Comparison of ENCODE assay signal across 10 cellular contexts in genomic region chr11:93537767-93538261, GRCh38. TPM values are rescaled to one million over a fixed set of nuclear protein-coding genes. Genes with fewer than 3 reads are reported as not detected.
DNase-seq lines count a peak whose midpoint lies in the region; ATAC-seq, FAIRE-seq and TF ChIP-seq lines count a peak whose summit lies in the region.
"Had no signal": no experiment of that assay in that cellular context is flagged by ENCODE, and none has a peak within 500 bp of the region (broad histone marks: within the 10 kb centered on the region; RNA-seq: fewer than 3 reads in every experiment).

No MANE protein-coding gene starts in this region.

- intact Hi-C loops in pancreas (cut with DNase I): no loop called here

- TF ChIP-seq CTCF in foreskin keratinocyte (conservative IDR thresholded peaks at IDR 0.05) (no peak), pancreas (IDR thresholded peaks at IDR 0.05) (no peak)

- ATAC-seq in foreskin keratinocyte: peak; percentile 69
- peak; percentile 23 to 64 (median 36) for ATAC-seq in pancreas
- no peak for ATAC-seq in activated CD4-positive, CD25-positive, alpha-beta regulatory T cell treated with anti-CD3 and anti-CD28 coated beads, Interleukin-2, amount 50 U/mL, for 24 hours
- no peak for ATAC-seq in GM18505 (IDR thresholded peaks at IDR 0.05; ENCODE audit: unreplicated experiment)

- H3K9me3 ChIP-seq in pancreas: no peaks in the 10 kb centered on the region

- H3K4me1 ChIP-seq in foreskin keratinocyte: no peaks in the 10 kb centered on the region
- H3K4me1 ChIP-seq in pancreas: peaks cover 15 to 38% (median 19%) of the 10 kb centered on the region in 3 donors

- H3K27ac ChIP-seq in foreskin keratinocyte: no peak overlapping the region
- H3K27ac ChIP-seq in pancreas: peak overlapping the region; percentile 23 to 71 (median 50)
- H3K27ac ChIP-seq: parathyroid adenoma had no signal

- H3K27me3 ChIP-seq in foreskin keratinocyte (no peaks in the 10 kb centered on the region), pancreas (no peaks in the 10 kb centered on the region)

- no peak for FAIRE-seq in pancreas (lab: Jason Lieb, UNC)

- no peaks in the 10 kb centered on the region for H3K36me3 ChIP-seq in pancreas

- TF ChIP-seq POLR2A in GM18505 (IDR thresholded peaks at IDR 0.05; ENCODE audit: borderline replicate concordance, extremely low read depth, insufficient read depth, insufficient read length): no peak

- no peak overlapping the region for H3K4me3 ChIP-seq in pancreas

- peak; percentile 89 for DNase-seq in CD1c-positive myeloid dendritic cell (ENCODE audit: extremely low spot score)
- DNase-seq in RPMI7951 (ENCODE audit: low read depth): peak; percentile 16
- DNase-seq in foreskin keratinocyte: peak in 1 of 2 donors; percentile 34
- DNase-seq in pancreas: peak in 4 of 6 donors; percentile 16 to 34 (median 26)
- no peak for DNase-seq in SK-N-DZ (ENCODE audit: low spot score)
- no peak for DNase-seq in activated CD4-positive, alpha-beta T cell treated with anti-CD3 and anti-CD28 coated beads for 4 hours
- DNase-seq: Karpas-422 had no signal

- 55 to 56% methylated on average over 14 of the region's 14 CpGs for WGBS in pancreas, 2 donors

RNA-seq across cellular contexts. Expression of gene SMCO4, which starts 5.4 kb away (rescaled TPM):
- 4.2 and 7.2 TPM in 2 replicates for total RNA-seq in RPMI7951 (2014; rRNA removed; shearing (Covaris generic))
- 6.2 and 8.4 TPM in 2 replicates for total RNA-seq in foreskin keratinocyte
- polyA plus RNA-seq in foreskin keratinocyte: 8.5 and 11.5 TPM in 2 replicates
- total RNA-seq in pancreas: 10 to 100 TPM; 16.0 to 31.8 (median 19.6) TPM
- polyA plus RNA-seq in pancreas: 10 to 100 TPM; 15.6 to 41.8 TPM
- 37.0 and 40.2 TPM in 2 replicates for polyA plus RNA-seq in SK-N-DZ (2014; cell fraction: cytosol; rRNA removed)
- polyA plus RNA-seq in SK-N-DZ (2014; cell fraction: nucleus; rRNA removed): 9.9 and 11.0 TPM in 2 replicates

Comparison
In these comparisons a context has a peak if more than half of its experiments do, and no peak if none do; other contexts are left out.
1. DNase-seq: peak in CD1c-positive myeloid dendritic cell (single experiment), RPMI7951 (single experiment) and pancreas (4 of 6); none in SK-N-DZ (single experiment) and activated CD4-positive, alpha-beta T cell treated with anti-CD3 and anti-CD28 coated beads for 4 hours (0 of 2).
2. ATAC-seq: peak in foreskin keratinocyte (single experiment) and pancreas (4 of 4); none in activated CD4-positive, CD25-positive, alpha-beta regulatory T cell treated with anti-CD3 and anti-CD28 coated beads, Interleukin-2, amount 50 U/mL, for 24 hours (0 of 2) and GM18505 (single experiment).